Comparison of ENCODE assay signal across 8 cellular contexts in genomic region chr9:129270205-129270604, GRCh38.
DNase-seq lines count a peak whose midpoint lies in the region; ATAC-seq and TF ChIP-seq lines count a peak whose summit lies in the region.

No MANE protein-coding gene starts in this region.

- H3K4me3 ChIP-seq in left ventricle myocardium inferior, result no peak overlapping the region

- TF ChIP-seq CTCF in left ventricle myocardium inferior (IDR thresholded peaks at IDR 0.05; ENCODE audit: borderline replicate concordance), result no peak

- no peak overlapping the region for H3K27ac ChIP-seq in left ventricle myocardium inferior (replicated peaks)

- H3K9me3 ChIP-seq in left ventricle myocardium inferior (replicated peaks), result no peaks in the 10 kb centered on the region

- no peaks in the 10 kb centered on the region for H3K4me1 ChIP-seq in left ventricle myocardium inferior

- no peaks in the 10 kb centered on the region for H3K27me3 ChIP-seq in left ventricle myocardium inferior (ENCODE audit: low read depth)

- no peaks in the 10 kb centered on the region for H3K36me3 ChIP-seq in left ventricle myocardium inferior

- ATAC-seq in HG03196 (IDR thresholded peaks at IDR 0.05; ENCODE audit: unreplicated experiment), result peak; percentile 66

- peak; percentile 3 for DNase-seq in left ventricle myocardium inferior
- no peak for DNase-seq in cardiac septum (ENCODE audit: low spot score)
- peak; percentile 36 for DNase-seq in activated naive CD4-positive, alpha-beta T cell treated with Interleukin-2 at 50 U/mL for 16 hours
- DNase-seq in DMS53 treated with DMSO at 0.1 percent for 48 hours (lab: John Stamatoyannopoulos, UW; ENCODE audit: unreplicated experiment), result no peak
- DNase-seq in NCI-H1092 treated with DMSO at 0.1 percent for 48 hours (lab: John Stamatoyannopoulos, UW), result no peak
- DNase-seq in NCI-H1417 (lab: John Stamatoyannopoulos, UW), result no peak
- no peak for DNase-seq in amygdala (lab: John Stamatoyannopoulos, UW)

- intact Hi-C loops in left ventricle myocardium inferior (cut with micrococcal nuclease) (no loop called here), cardiac septum (cut with DNase I) (no loop called here)

Comparison
In these comparisons a context has a peak if more than half of its experiments do, and no peak if none do; other contexts are left out.
1. DNase-seq: peak in left ventricle myocardium inferior (single experiment) and activated naive CD4-positive, alpha-beta T cell treated with Interleukin-2 at 50 U/mL for 16 hours (single experiment); none in cardiac septum (single experiment), DMS53 treated with DMSO at 0.1 percent for 48 hours (single experiment), NCI-H1092 treated with DMSO at 0.1 percent for 48 hours (single experiment), NCI-H1417 (0 of 3) and amygdala (0 of 56).